In the genomic region with DNA sequence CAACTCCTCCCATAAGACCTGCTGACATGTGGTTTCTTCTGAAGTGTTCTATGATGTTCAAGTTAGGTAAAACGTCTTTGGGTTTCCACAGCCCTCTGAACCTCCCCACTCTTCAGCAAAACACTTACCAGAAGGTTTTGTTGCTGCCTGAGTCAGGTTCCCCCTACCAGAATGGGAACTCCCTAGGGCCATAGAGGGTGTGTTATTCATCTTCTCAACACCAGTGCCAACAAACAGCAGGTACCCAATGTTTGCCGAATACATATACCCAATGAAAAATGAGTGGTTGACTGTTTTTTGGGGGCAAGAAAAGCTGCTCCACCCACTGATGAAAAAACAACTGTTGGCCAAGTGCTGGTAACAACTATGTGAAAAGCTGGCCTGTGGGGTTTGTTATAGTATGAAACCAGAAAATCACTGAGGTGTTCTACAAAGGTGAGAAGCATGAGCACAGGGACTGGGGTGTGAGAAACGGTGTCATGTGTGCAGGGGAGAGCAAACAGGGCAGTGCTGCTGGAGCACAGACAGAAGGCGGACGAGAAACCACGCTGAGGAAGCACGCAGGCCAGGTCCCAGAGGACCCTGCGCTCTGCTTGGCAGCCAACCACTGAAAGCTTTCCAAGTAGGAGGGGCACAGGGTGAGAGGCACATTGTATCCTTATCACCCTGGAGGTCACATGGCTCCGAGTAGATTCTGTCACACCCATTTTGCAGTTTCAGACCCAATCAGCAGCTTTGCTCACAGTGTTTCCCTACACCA, we compare ENCODE assay signal across 10 cellular contexts. TPM values are rescaled to one million over a fixed set of nuclear protein-coding genes. Genes with fewer than 3 reads are reported as not detected.
DNase-seq lines count a peak whose midpoint lies in the region; ATAC-seq and TF ChIP-seq lines count a peak whose summit lies in the region.
"Had no signal": no experiment of that assay in that cellular context is flagged by ENCODE, and none has a peak within 500 bp of the region (broad histone marks: within the 10 kb centered on the region; RNA-seq: fewer than 3 reads in every experiment).

No MANE protein-coding gene starts in this region.

- H3K4me3 ChIP-seq in CD8-positive, alpha-beta T cell (ENCODE audit: low read depth, low read length): peak overlapping the region; percentile 9
- peak overlapping the region in 1 of 10 donors; percentile 5 for H3K4me3 ChIP-seq in heart right ventricle
- H3K4me3 ChIP-seq: skin epidermis had no signal

- CTCF ChIA-PET in CD8-positive, alpha-beta T cell (lab: Charles Lee): interaction anchor here (0.9 to 3.2 kb wide), 5 partner anchors 8 to 122 kb away, joined by 3 to 18 read pairs (median 5); partner anchors contain the start of gene ATP8A1

- H3K36me3 Mint-ChIP-seq in CD8-positive, alpha-beta T cell: peaks cover 34% of the 10 kb centered on the region
- peaks cover 25% of the 10 kb centered on the region for H3K36me3 Mint-ChIP-seq in stimulated activated naive CD8-positive, alpha-beta T cell treated with anti-CD3 and anti-CD28 coated beads, Interleukin-15, Interleukin-2, amounts not matched to agents 100 ng/mL and 50 ng/mL, for 24 hours (ENCODE audit: low read depth)

- no peaks in the 10 kb centered on the region for H3K27me3 ChIP-seq in CD8-positive, alpha-beta T cell (ENCODE audit: insufficient read depth, low read length)
- no peaks in the 10 kb centered on the region for H3K27me3 ChIP-seq in heart right ventricle

- peak overlapping the region; percentile 72 for H3K4me3 Mint-ChIP-seq in CD8-positive, alpha-beta T cell
- peak overlapping the region; percentile 57 for H3K4me3 Mint-ChIP-seq in stimulated activated naive CD8-positive, alpha-beta T cell treated with anti-CD3 and anti-CD28 coated beads, Interleukin-15, Interleukin-2, amounts not matched to agents 100 ng/mL and 50 ng/mL, for 24 hours
- H3K4me3 Mint-ChIP-seq: brain had no signal

- H3K4me1 Mint-ChIP-seq in CD8-positive, alpha-beta T cell (ENCODE audit: low read depth): peaks cover 81% of the 10 kb centered on the region
- peaks cover 68% of the 10 kb centered on the region for H3K4me1 Mint-ChIP-seq in stimulated activated naive CD8-positive, alpha-beta T cell treated with anti-CD3 and anti-CD28 coated beads, Interleukin-15, Interleukin-2, amounts not matched to agents 100 ng/mL and 50 ng/mL, for 24 hours (ENCODE audit: low read depth)

- intact Hi-C loops in CD8-positive, alpha-beta T cell (cut with DNase I, micrococcal nuclease): loop anchor here (1.0 to 5.0 kb wide), 3 partner anchors 28 to 44 kb away; partner anchors contain the start of gene ATP8A1 (in 1 of the 2)
- intact Hi-C loops in heart right ventricle (cut with DNase I): loop anchor here in 2 of 10 donors (1.0 to 2.0 kb wide), 2 partner anchors 25 to 29 kb away; partner anchors contain the start of gene ATP8A1 (in 1 of the 2)

- peak overlapping the region; percentile 98 for H3K27ac Mint-ChIP-seq in CD8-positive, alpha-beta T cell
- peak overlapping the region; percentile 78 for H3K27ac Mint-ChIP-seq in stimulated activated naive CD8-positive, alpha-beta T cell treated with anti-CD3 and anti-CD28 coated beads, Interleukin-15, Interleukin-2, amounts not matched to agents 100 ng/mL and 50 ng/mL, for 24 hours
- H3K27ac Mint-ChIP-seq: brain had no signal

- TF ChIP-seq CTCF in CD8-positive, alpha-beta T cell (IDR thresholded peaks at IDR 0.05): no peak
- TF ChIP-seq CTCF in heart right ventricle (IDR thresholded peaks at IDR 0.05): no peak

- H3K9me3 Mint-ChIP-seq in CD8-positive, alpha-beta T cell: peaks cover 2% of the 10 kb centered on the region
- no peaks in the 10 kb centered on the region for H3K9me3 Mint-ChIP-seq in stimulated activated naive CD8-positive, alpha-beta T cell treated with anti-CD3 and anti-CD28 coated beads, Interleukin-15, Interleukin-2, amounts not matched to agents 100 ng/mL and 50 ng/mL, for 24 hours
- H3K9me3 Mint-ChIP-seq: brain had no signal

- DNase-seq in CD8-positive, alpha-beta T cell: peak; percentile 11 to 85 (median 46)
- peak; percentile 8 to 18 for DNase-seq in activated CD4-positive, alpha-beta T cell treated with anti-CD3 and anti-CD28 coated beads, Interleukin-2, amount 50 U/mL, for 48 hours
- DNase-seq in heart right ventricle (peak; percentile 79 to 88), KG1 (lab: John Stamatoyannopoulos, UW) (no peak), cortex of kidney (lab: John Stamatoyannopoulos, UW) (no peak)

- no peaks in the 10 kb centered on the region for H3K9me3 ChIP-seq in CD8-positive, alpha-beta T cell (ENCODE audit: low read length)
- peaks cover 0 to 4% (median 0%) of the 10 kb centered on the region in 11 donors for H3K9me3 ChIP-seq in heart right ventricle

- ATAC-seq in CD8-positive, alpha-beta T cell: peak; percentile 91
- ATAC-seq in GM19438 (IDR thresholded peaks at IDR 0.05; ENCODE audit: low read depth, unreplicated experiment) (peak; percentile 94), HG03442 (IDR thresholded peaks at IDR 0.05; ENCODE audit: unreplicated experiment) (peak; percentile 91), heart right ventricle (peak; percentile 97 to 100 (median 99))

- POLR2A ChIA-PET in CD8-positive, alpha-beta T cell (lab: Charles Lee): interaction anchor here (0.6 to 5.5 kb wide), 10 partner anchors 10 to 59 kb away, joined by 3 to 61 read pairs (median 4); partner anchors contain the start of gene ATP8A1

- 12 to 16% methylated on average over 9 of the region's 9 CpGs for WGBS in heart right ventricle, 2 donors

- peak overlapping the region; percentile 33 for H3K27ac ChIP-seq in CD8-positive, alpha-beta T cell (ENCODE audit: low read depth, low read length)
- H3K27ac ChIP-seq in heart right ventricle: peak overlapping the region in 9 of 10 donors; percentile 2 to 72 (median 45)
- H3K27ac ChIP-seq: skin epidermis had no signal

- H3K27me3 Mint-ChIP-seq in CD8-positive, alpha-beta T cell (ENCODE audit: low read depth): no peaks in the 10 kb centered on the region
- no peaks in the 10 kb centered on the region for H3K27me3 Mint-ChIP-seq in stimulated activated naive CD8-positive, alpha-beta T cell treated with anti-CD3 and anti-CD28 coated beads, Interleukin-15, Interleukin-2, amounts not matched to agents 100 ng/mL and 50 ng/mL, for 24 hours

- H3K36me3 ChIP-seq in CD8-positive, alpha-beta T cell (ENCODE audit: insufficient read depth, low read length): no peaks in the 10 kb centered on the region
- peaks cover 0 to 9% (median 0%) of the 10 kb centered on the region in 9 donors for H3K36me3 ChIP-seq in heart right ventricle

- H3K4me1 ChIP-seq in CD8-positive, alpha-beta T cell (ENCODE audit: insufficient read depth, low read length): peaks cover 70% of the 10 kb centered on the region
- H3K4me1 ChIP-seq in heart right ventricle: peaks cover 5 to 63% (median 40%) of the 10 kb centered on the region in 9 donors

RNA-seq across cellular contexts. Expression of gene ATP8A1, which starts 28.8 kb away (rescaled TPM):
- total RNA-seq in CD8-positive, alpha-beta T cell: 100 to 1,000 TPM; 130 to 134 TPM
- total RNA-seq in heart right ventricle: 10 to 100 TPM; 11.6 to 27.9 (median 18.3) TPM
- polyA plus RNA-seq in heart right ventricle: 10 to 100 TPM in 1 of 2 donors, 1 to 10 TPM in 1; 3.4 to 14.8 TPM

Comparison
In these comparisons a context has a peak if more than half of its experiments do, and no peak if none do; other contexts are left out.
1. DNase-seq: peak in CD8-positive, alpha-beta T cell (7 of 7), activated CD4-positive, alpha-beta T cell treated with anti-CD3 and anti-CD28 coated beads, Interleukin-2, amount 50 U/mL, for 48 hours (2 of 2) and heart right ventricle (2 of 2); none in KG1 (single experiment) and cortex of kidney (single experiment).
2. RNA of gene ATP8A1, which starts 28.8 kb away (total RNA-seq): 130 to 134 TPM in CD8-positive, alpha-beta T cell; 11.6 to 27.9 TPM in heart right ventricle; every median in the first group is over 4 times any median in the second.
3. Peak in every context shown above with its lines, with median percentiles within 50 percentile points of each other: ATAC-seq.